In genomic region chr1:222049176-222049575, GRCh38 we compare ENCODE assay signal across 19 cellular contexts.
DNase-seq lines count a peak whose midpoint lies in the region; ATAC-seq and TF ChIP-seq lines count a peak whose summit lies in the region.
"Had no signal": no experiment of that assay in that cellular context is flagged by ENCODE, and none has a peak within 500 bp of the region (broad histone marks: within the 10 kb centered on the region; RNA-seq: fewer than 3 reads in every experiment).

No MANE protein-coding gene starts in this region.

- intact Hi-C loops in MCF 10A (cut with micrococcal nuclease) (no loop called here), breast epithelium (cut with DNase I; ENCODE audit: low total_unique reads) (no loop called here), mammary epithelial cell (cut with micrococcal nuclease) (no loop called here)

- H3K9ac ChIP-seq in mammary epithelial cell (ENCODE audit: insufficient read depth, low read length) (no peak overlapping the region), neuronal stem cell (ENCODE audit: low read depth, low read length, poor library complexity) (no peak overlapping the region)

- TF ChIP-seq POLR2A in breast epithelium (IDR thresholded peaks at IDR 0.05): no peak

- peak overlapping the region; percentile 14 for H3K4ac ChIP-seq in neuronal stem cell (ENCODE audit: low read length)

- no peak overlapping the region for H3K23ac ChIP-seq in neuronal stem cell (ENCODE audit: low read depth, low read length, poor library complexity)

- no peak overlapping the region for H4K91ac ChIP-seq in neuronal stem cell (ENCODE audit: low read depth, low read length, poor library complexity)

- no peak overlapping the region for H4K8ac ChIP-seq in neuronal stem cell (ENCODE audit: low read depth, low read length)

- H3K36me3 Mint-ChIP-seq in MCF 10A (ENCODE audit: insufficient read depth, unreplicated experiment): no peaks in the 10 kb centered on the region
- H3K36me3 Mint-ChIP-seq: CD14-positive monocyte had no signal

- H3K27ac Mint-ChIP-seq in MCF 10A (ENCODE audit: low read depth, unreplicated experiment): peak overlapping the region; percentile 24
- H3K27ac Mint-ChIP-seq: CD14-positive monocyte had no signal

- POLR2A ChIA-PET in MCF 10A (lab: Yijun Ruan, JAX): no interaction called here

- H4K20me1 ChIP-seq in mammary epithelial cell (ENCODE audit: insufficient read depth, low read length): no peaks in the 10 kb centered on the region

- H3K4me1 ChIP-seq in breast epithelium (no peaks in the 10 kb centered on the region), mammary epithelial cell (ENCODE audit: insufficient read depth, low read length) (peaks cover 22% of the 10 kb centered on the region), neuronal stem cell (ENCODE audit: control insufficient read depth in 2 of 2, insufficient read depth in 1 of 2, low read depth in 1 of 2, low read length in 2 of 2) (no peaks in the 10 kb centered on the region)

- H3K27me3 ChIP-seq in breast epithelium (no peaks in the 10 kb centered on the region), mammary epithelial cell (ENCODE audit: insufficient read depth, low read length) (no peaks in the 10 kb centered on the region), neuronal stem cell (ENCODE audit: control insufficient read depth in 3 of 3, insufficient read depth in 3 of 3, low read depth in 1 of 3, low read length in 3 of 3) (no peaks in the 10 kb centered on the region)
- H3K27me3 ChIP-seq: SJCRH30 had no signal

- no TSS peak for BruUV-seq in MCF 10A (replicated peaks; lab: Mats Ljungman, UMichigan)
- no TSS peak for BruUV-seq in mammary epithelial cell (replicated peaks; lab: Mats Ljungman, UMichigan)

- no peak for DNase-seq in MCF 10A (ENCODE audit: unreplicated experiment)
- no peak for DNase-seq in breast epithelium (ENCODE audit: low spot score in 2 of 2)
- no peak for DNase-seq in mammary epithelial cell
- DNase-seq in neuronal stem cell (ENCODE audit: low spot score): no peak
- DNase-seq in activated effector memory CD4-positive, alpha-beta T cell treated with Interleukin-2 at 50 U/mL for 16 hours: no peak
- no peak for DNase-seq in dedifferentiated amniotic fluid mesenchymal stem cell (ENCODE audit: extremely low spot score)
- no peak for DNase-seq in cerebellar cortex (ENCODE audit: low spot score)
- DNase-seq: DMS53, H7, Kasumi-1, MV-4-11, NCI-H1417 treated with DMSO at 0.1 percent for 48 hours, NCI-H2029 treated with DMSO at 0.1 percent for 48 hours, NCI-H524, OCI-M1, SJCRH30 had no signal

- H3K36me3 ChIP-seq in breast epithelium (no peaks in the 10 kb centered on the region), mammary epithelial cell (ENCODE audit: insufficient read depth, low read length) (no peaks in the 10 kb centered on the region), neuronal stem cell (replicated peaks in 1 of 2; ENCODE audit: control insufficient read depth in 2 of 2, insufficient read depth in 2 of 2, low read length in 2 of 2) (no peaks in the 10 kb centered on the region)
- H3K36me3 ChIP-seq: SJCRH30 had no signal

- CTCF ChIA-PET in MCF 10A (lab: Yijun Ruan, JAX) (interaction anchor here (0.7 kb wide), 1 partner anchor 517 kb away, joined by 3 read pairs; no protein-coding TSS in a partner anchor), mammary epithelial cell (lab: Charles Lee; ENCODE audit: low non-redundant PET) (no interaction called here)

- no peak overlapping the region for H3K14ac ChIP-seq in neuronal stem cell (ENCODE audit: low read length)

- peaks cover 3% of the 10 kb centered on the region for H3K79me1 ChIP-seq in neuronal stem cell (ENCODE audit: low read depth, low read length)

- in situ Hi-C loops in mammary epithelial cell (cut with MboI; ENCODE audit: low sequenced_read_pairs in 2 of 2): no loop called here

- TF ChIP-seq CTCF in MCF 10A (IDR thresholded peaks at IDR 0.05; ENCODE audit: unreplicated experiment) (no peak), breast epithelium (IDR thresholded peaks at IDR 0.05) (no peak), mammary epithelial cell (conservative IDR thresholded peaks at IDR 0.05 in 1 of 2, IDR thresholded peaks at IDR 0.05 in 1 of 2; ENCODE audit: extremely low read depth in 1 of 2, insufficient read depth in 1 of 2, low read depth in 1 of 2, low read length in 2 of 2) (no peak)

- no peak overlapping the region for H2BK5ac ChIP-seq in neuronal stem cell (ENCODE audit: low read length)

- H3K4me2 ChIP-seq in mammary epithelial cell (ENCODE audit: insufficient read depth, low read depth, low read length) (no peak overlapping the region), neuronal stem cell (ENCODE audit: insufficient read depth, low read length, poor library complexity, severe bottlenecking) (no peak overlapping the region)

- H3K9me3 ChIP-seq in breast epithelium: no peaks in the 10 kb centered on the region
- H3K9me3 ChIP-seq in mammary epithelial cell (replicated peaks; ENCODE audit: insufficient read depth, low read length): no peaks in the 10 kb centered on the region
- H3K9me3 ChIP-seq in neuronal stem cell (replicated peaks in 1 of 2; ENCODE audit: control insufficient read depth in 2 of 2, insufficient read depth in 1 of 2, low read depth in 1 of 2, low read length in 2 of 2): no peaks in the 10 kb centered on the region
- H3K9me3 ChIP-seq: SJCRH30 had no signal

- no peak overlapping the region for H3K4me3 ChIP-seq in breast epithelium
- H3K4me3 ChIP-seq in mammary epithelial cell (replicated peaks in 1 of 3; ENCODE audit: insufficient read depth in 1 of 3, low read depth in 2 of 3, low read length in 3 of 3): no peak overlapping the region
- no peak overlapping the region for H3K4me3 ChIP-seq in neuronal stem cell (ENCODE audit: low read length in 2 of 2)
- H3K4me3 ChIP-seq: SJCRH30 had no signal

- H2AFZ ChIP-seq in mammary epithelial cell (ENCODE audit: low read depth, low read length): peak overlapping the region; percentile 40
- no peak overlapping the region for H2AFZ ChIP-seq in neuronal stem cell (ENCODE audit: low read length)

- H3K27me3 Mint-ChIP-seq in MCF 10A (ENCODE audit: insufficient read depth, unreplicated experiment): no peaks in the 10 kb centered on the region

- peaks cover 22% of the 10 kb centered on the region for H3K4me1 Mint-ChIP-seq in MCF 10A (ENCODE audit: insufficient read depth, unreplicated experiment)

- H3K4me3 Mint-ChIP-seq in MCF 10A (ENCODE audit: unreplicated experiment): no peak overlapping the region
- H3K4me3 Mint-ChIP-seq: CD14-positive monocyte had no signal

- no peak overlapping the region for H2BK15ac ChIP-seq in neuronal stem cell (ENCODE audit: low read length)

- H3K9me3 Mint-ChIP-seq in MCF 10A (ENCODE audit: unreplicated experiment): no peaks in the 10 kb centered on the region

- H3K27ac ChIP-seq in breast epithelium: no peak overlapping the region
- H3K27ac ChIP-seq in mammary epithelial cell (ENCODE audit: insufficient read depth, low read depth, low read length): no peak overlapping the region
- no peak overlapping the region for H3K27ac ChIP-seq in neuronal stem cell (replicated peaks; ENCODE audit: low read length)
- H3K27ac ChIP-seq: RWPE1 had no signal

- dilution Hi-C loops in mammary epithelial cell (cut with HindIII; ENCODE audit: low sequenced_read_pairs): no loop called here

- 89% methylated on average over 4 of the region's 4 CpGs for WGBS in mammary epithelial cell (ENCODE audit: low coverage, missing lambda C conversion rate)
- no CpG with 5 or more reads among the region's 4 CpGs for WGBS in neuronal stem cell (ENCODE audit: extremely low coverage in 2 of 2, insufficient read length in 2 of 2, insufficient replicate concordance in 1 of 2), 2 donors

- no peak overlapping the region for H2AK5ac ChIP-seq in neuronal stem cell (ENCODE audit: low read depth, low read length)

- no peak overlapping the region for H2BK120ac ChIP-seq in neuronal stem cell (ENCODE audit: low read depth, low read length)

- ATAC-seq in HG03039 (IDR thresholded peaks at IDR 0.05; ENCODE audit: unreplicated experiment): no peak

- no peak overlapping the region for H3K18ac ChIP-seq in neuronal stem cell (ENCODE audit: low read length)

- no peak overlapping the region for H2BK12ac ChIP-seq in neuronal stem cell (ENCODE audit: low read length)

- no peaks in the 10 kb centered on the region for H3K79me2 ChIP-seq in mammary epithelial cell (ENCODE audit: insufficient read depth, low read length)
